1 cellular context compared by ENCODE assay signal in genomic region chr19:52785506-52785905, GRCh38.
TF ChIP-seq lines count a peak whose summit lies in the region.

No MANE protein-coding gene starts in this region.

TF ChIP-seq in WTC11, 78 proteins besides CTCF, POLR2A, EP300 and RAD21 (continued from another document):
- TF ChIP-seq AR (CRISPR knock-in tag; IDR thresholded peaks at IDR 0.05) (no peak), ZNF396 (CRISPR knock-in tag; IDR thresholded peaks at IDR 0.05; ENCODE audit: borderline replicate concordance) (no peak), FOXJ3 (CRISPR knock-in tag; IDR thresholded peaks at IDR 0.05; ENCODE audit: borderline replicate concordance) (no peak), ZNF416 (CRISPR knock-in tag; IDR thresholded peaks at IDR 0.05) (no peak), ZNF263 (CRISPR knock-in tag; IDR thresholded peaks at IDR 0.05; ENCODE audit: low read depth) (no peak), NR1H2 (CRISPR knock-in tag; IDR thresholded peaks at IDR 0.05) (no peak), JUN (CRISPR knock-in tag; IDR thresholded peaks at IDR 0.05) (no peak), CREB1 (CRISPR knock-in tag; IDR thresholded peaks at IDR 0.05) (no peak)
